In genomic region chr5:7851617-7852289, GRCh38 we compare ENCODE assay signal across 10 cellular contexts. TPM values are rescaled to one million over a fixed set of nuclear protein-coding genes. Genes with fewer than 3 reads are reported as not detected.
A peak's percentile ranks its signal among the peaks of the same experiment; 100 is the strongest.
DNase-seq lines count a peak whose midpoint lies in the region; ATAC-seq and TF ChIP-seq lines count a peak whose summit lies in the region.
"Had no signal": no experiment of that assay in that cellular context is flagged by ENCODE, and none has a peak within 500 bp of the region (broad histone marks: within the 10 kb centered on the region; RNA-seq: fewer than 3 reads in every experiment).

No MANE protein-coding gene starts in this region.

- H3K4me3 ChIP-seq in PC-3 (ENCODE audit: low read length) (no peak overlapping the region), iPS-18c (ENCODE audit: insufficient read depth, low read depth, low read length) (peak overlapping the region; percentile 68; the same call in 1 of the 2 replicates), parathyroid adenoma (ENCODE audit: low read depth, low read length) (peak overlapping the region; percentile 73)

- no peaks in the 10 kb centered on the region for H3F3A ChIP-seq in PC-3 (ENCODE audit: low read length, unreplicated experiment)

- H3K27me3 ChIP-seq in PC-3 (ENCODE audit: low read length): peaks cover 7% of the 10 kb centered on the region; the same call in 1 of the 2 replicates
- H3K27me3 ChIP-seq in parathyroid adenoma (ENCODE audit: control insufficient read depth, insufficient read depth, low read length): no peaks in the 10 kb centered on the region

- H3K36me3 ChIP-seq in PC-3 (ENCODE audit: low read depth, low read length): no peaks in the 10 kb centered on the region
- H3K36me3 ChIP-seq in parathyroid adenoma (ENCODE audit: control insufficient read depth, insufficient read depth, low read length): no peaks in the 10 kb centered on the region

- H2AFZ ChIP-seq in PC-3 (ENCODE audit: low read length) (peak overlapping the region; percentile 61), parathyroid adenoma (peak overlapping the region; percentile 90)

- peak; percentile 21 for ATAC-seq in PC-3

- no peak for TF ChIP-seq CTCF in PC-3 (conservative IDR thresholded peaks at IDR 0.05; ENCODE audit: low read depth, low read length)
- TF ChIP-seq CTCF in parathyroid adenoma (IDR thresholded peaks at IDR 0.05): no peak

- H3K9me2 ChIP-seq in PC-3 (replicated peaks; ENCODE audit: low read length): no peaks in the 10 kb centered on the region

- POLR2A ChIA-PET in PC-3 (lab: Charles Lee; ENCODE audit: unreplicated experiment): no interaction called here

- intact Hi-C loops in PC-3 (cut with micrococcal nuclease): no loop called here

- no peak overlapping the region for H3K4me2 ChIP-seq in PC-3 (ENCODE audit: low read length)
- H3K4me2 ChIP-seq in parathyroid adenoma (ENCODE audit: low read length): peak overlapping the region; percentile 86

- CTCF ChIA-PET in PC-3 (lab: Charles Lee): interaction anchor here (0.5 kb wide), 1 partner anchor 80 kb away, joined by 3 read pairs; no protein-coding TSS in a partner anchor

- DNase-seq in NCI-H748 (lab: John Stamatoyannopoulos, UW; ENCODE audit: unreplicated experiment) (peak; percentile 73), NCI-H748 treated with DMSO at 0.1 percent for 48 hours (lab: John Stamatoyannopoulos, UW) (no peak), PC-3 (no peak), ACHN (no peak), middle frontal gyrus (ENCODE audit: extremely low spot score, low spot score) (no peak), DMS 273 (lab: John Stamatoyannopoulos, UW; ENCODE audit: unreplicated experiment) (no peak)
- DNase-seq: SW 1271 had no signal

- H4K20me1 ChIP-seq in PC-3 (ENCODE audit: low read length): no peaks in the 10 kb centered on the region

- no peak overlapping the region for H3K27ac ChIP-seq in PC-3 (ENCODE audit: low read length)
- H3K27ac ChIP-seq in parathyroid adenoma: peak overlapping the region; percentile 90

- H3K4me1 ChIP-seq in PC-3 (ENCODE audit: insufficient read depth, low read length) (no peaks in the 10 kb centered on the region), parathyroid adenoma (peaks cover 16% of the 10 kb centered on the region)

- H3K9ac ChIP-seq in PC-3 (ENCODE audit: low read length): no peak overlapping the region
- no peak overlapping the region for H3K9ac ChIP-seq in parathyroid adenoma

- H3K79me2 ChIP-seq in PC-3 (ENCODE audit: low read length) (no peaks in the 10 kb centered on the region), parathyroid adenoma (no peaks in the 10 kb centered on the region)

- H3K9me3 ChIP-seq in PC-3 (ENCODE audit: low read length) (no peaks in the 10 kb centered on the region), iPS-18c (ENCODE audit: control insufficient read depth, insufficient read depth, low read length) (no peaks in the 10 kb centered on the region), parathyroid adenoma (ENCODE audit: control insufficient read depth, low read length) (no peaks in the 10 kb centered on the region)

- in situ Hi-C loops in ACHN (cut with HindIII; ENCODE audit: low pct_ligation_motif_present, low pct_unique_long_range_greater_than_20kb, low sequenced_read_pairs): no loop called here

- no TSS peak for BruUV-seq in PC-3 (replicated peaks; lab: Mats Ljungman, UMichigan)

RNA-seq across cellular contexts. Expression of gene CFAP90, which starts 0.8 kb away (rescaled TPM):
- total RNA-seq in PC-3 (2014; rRNA removed): 0.58 TPM in 1 of 2 replicates, not detected in the other
- total RNA-seq: lung microvascular endothelial cell had no signal

RNA-seq across cellular contexts. Expression of gene FASTKD3, which starts 17.1 kb away (rescaled TPM):
- total RNA-seq in PC-3 (2014; rRNA removed): 9.2 and 16.5 TPM in 2 replicates

RNA-seq across cellular contexts. Expression of gene MTRR, which starts 17.2 kb away (rescaled TPM):
- total RNA-seq in PC-3 (2014; rRNA removed): 64.9 and 68.3 TPM in 2 replicates
